3 cellular contexts compared by ENCODE assay signal in the genomic region with DNA sequence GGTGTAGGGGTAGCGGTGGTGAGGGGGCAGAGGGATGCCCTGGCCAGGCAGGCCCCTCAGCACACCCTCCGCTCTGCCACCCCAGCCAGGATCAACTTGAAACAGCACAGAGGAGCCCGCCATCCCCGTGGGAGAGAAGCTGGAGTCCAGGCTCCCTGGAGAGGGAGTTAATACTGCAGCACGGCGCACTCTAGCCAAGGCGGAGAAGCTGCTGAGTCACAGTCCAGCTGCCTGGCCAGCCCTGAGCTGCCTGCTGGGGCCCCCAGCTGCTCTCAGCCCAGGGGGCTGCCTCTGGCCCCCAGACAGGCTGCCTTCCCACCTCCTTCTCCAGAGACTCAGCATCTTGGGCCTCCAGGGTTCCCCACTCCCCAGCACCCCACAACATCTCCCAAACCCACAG. TPM values are rescaled to one million over a fixed set of nuclear protein-coding genes. Genes with fewer than 3 reads are reported as not detected.
"Had no signal": no experiment of that assay in that cellular context is flagged by ENCODE, and none has a peak within 500 bp of the region (broad histone marks: within the 10 kb centered on the region; RNA-seq: fewer than 3 reads in every experiment).

No MANE protein-coding gene starts in this region.

RNA-seq across cellular contexts. Expression of a gene that starts 36.6 kb away (rescaled TPM):
- total RNA-seq: H9, HT-29 had no signal
- polyA plus RNA-seq: GM23338 had no signal
